ENCODE assay signal across 11 cellular contexts in the genomic region with DNA sequence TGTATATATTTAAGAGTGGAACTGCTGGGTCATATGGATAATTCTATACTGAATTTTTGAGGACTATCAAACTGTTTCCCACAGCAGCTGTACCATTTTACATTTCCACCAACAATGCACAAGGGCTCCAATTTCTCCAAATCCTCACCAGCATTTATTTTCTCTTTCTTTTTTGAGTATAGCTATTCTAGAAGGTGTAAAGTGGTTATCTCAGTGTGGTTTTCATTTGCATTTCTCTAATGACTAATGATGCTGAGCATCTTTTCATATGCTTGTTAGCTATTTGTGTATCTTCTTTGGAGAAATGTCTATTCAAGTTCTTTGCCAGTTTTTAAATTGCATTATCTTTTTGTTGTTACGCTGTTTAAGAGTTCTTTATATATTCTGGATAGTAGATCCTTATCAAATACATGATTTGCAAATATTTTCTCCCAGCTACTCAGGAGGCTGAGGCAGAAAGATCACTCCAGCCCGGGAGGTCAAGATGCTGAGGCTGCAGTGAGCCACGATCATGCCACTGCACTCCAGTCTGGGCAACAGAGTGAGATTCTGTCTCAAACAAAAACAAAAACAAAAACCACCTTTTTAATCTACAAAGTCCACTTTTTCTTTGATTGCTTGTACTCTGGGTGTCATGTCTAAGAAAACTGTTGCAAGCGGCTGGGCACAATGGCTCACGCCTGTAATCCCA.
DNase-seq lines count a peak whose midpoint lies in the region; ATAC-seq, FAIRE-seq and TF ChIP-seq lines count a peak whose summit lies in the region.
"Had no signal": no experiment of that assay in that cellular context is flagged by ENCODE, and none has a peak within 500 bp of the region (broad histone marks: within the 10 kb centered on the region; RNA-seq: fewer than 3 reads in every experiment).

No MANE protein-coding gene starts in this region.

- no peaks in the 10 kb centered on the region for H3K27me3 Mint-ChIP-seq in stimulated activated memory B cell treated with anti-CD40 and anti-IgM and Interleukin-4, amounts not matched to agents 10 μg/mL and 1 μg/mL and 100 μg/mL, for 72 hours
- H3K27me3 Mint-ChIP-seq: activated B cell treated with CpG ODN at 0.5 μM for 24 hours had no signal

- no peak overlapping the region for H3K9ac ChIP-seq in KMS-11
- H3K9ac ChIP-seq: BLaER1 had no signal

- no peak overlapping the region for H2AFZ ChIP-seq in KMS-11 (ENCODE audit: low read depth)

- H3K4me1 Mint-ChIP-seq in stimulated activated memory B cell treated with anti-CD40 and anti-IgM and Interleukin-4, amounts not matched to agents 10 μg/mL and 1 μg/mL and 100 μg/mL, for 72 hours, result peaks cover 15% of the 10 kb centered on the region

- H3K4me3 ChIP-seq in KMS-11 (IDR thresholded peaks at IDR 0.05; ENCODE audit: insufficient read depth, low read depth, low read length), result no peak overlapping the region
- H3K4me3 ChIP-seq: BLaER1 had no signal

- H3K4me2 ChIP-seq in KMS-11, result 0 out of 2 replicates have a peak overlapping the region, but pooled peaks have one; percentile 17
- H3K4me2 ChIP-seq: BLaER1 had no signal

- no peaks in the 10 kb centered on the region for H4K20me1 ChIP-seq in KMS-11 (ENCODE audit: insufficient read depth)
- H4K20me1 ChIP-seq: BLaER1 had no signal

- peaks cover 64% of the 10 kb centered on the region for H3K36me3 Mint-ChIP-seq in stimulated activated memory B cell treated with anti-CD40 and anti-IgM and Interleukin-4, amounts not matched to agents 10 μg/mL and 1 μg/mL and 100 μg/mL, for 72 hours

- peaks cover 21% of the 10 kb centered on the region; the same call in 1 of the 2 replicates for H3K79me2 ChIP-seq in KMS-11 (ENCODE audit: insufficient read depth, low read depth)

- peaks cover 49% of the 10 kb centered on the region for H3K4me1 ChIP-seq in KMS-11 (ENCODE audit: low read depth, poor library complexity, severe bottlenecking)
- H3K4me1 ChIP-seq: BLaER1 had no signal

- no peak overlapping the region for H3K27ac Mint-ChIP-seq in stimulated activated memory B cell treated with anti-CD40 and anti-IgM and Interleukin-4, amounts not matched to agents 10 μg/mL and 1 μg/mL and 100 μg/mL, for 72 hours
- H3K27ac Mint-ChIP-seq: activated B cell treated with CpG ODN at 0.5 μM for 24 hours had no signal

- DNase-seq in GM18507 (ENCODE audit: extremely low spot score, insufficient read length, low read depth) (no peak), C1 segment of cervical spinal cord (lab: John Stamatoyannopoulos, UW) (no peak), GM20000 (ENCODE audit: low spot score) (no peak), NCI-H2029 treated with DMSO at 0.1 percent for 48 hours (lab: John Stamatoyannopoulos, UW) (no peak)
- DNase-seq: activated B cell treated with CpG ODN at 0.5 μM for 24 hours, NCI-H1930 had no signal

- H3K36me3 ChIP-seq in KMS-11 (ENCODE audit: insufficient read depth), result peaks cover 4% of the 10 kb centered on the region

- FAIRE-seq in GM18507 (lab: Jason Lieb, UNC), result peak; percentile 78

- ATAC-seq in GM19397 (IDR thresholded peaks at IDR 0.05; ENCODE audit: unreplicated experiment), result peak; percentile 79
- ATAC-seq in HG02938 (IDR thresholded peaks at IDR 0.05; ENCODE audit: unreplicated experiment), result peak; percentile 93
- no peak for ATAC-seq in stimulated activated memory B cell treated with anti-CD40 and anti-IgM and Interleukin-4, amounts not matched to agents 10 μg/mL and 1 μg/mL and 100 μg/mL, for 72 hours

- no peak for TF ChIP-seq CTCF in KMS-11 (conservative IDR thresholded peaks at IDR 0.05; ENCODE audit: low read depth, low read length)
- TF ChIP-seq CTCF in GM20000 (IDR thresholded peaks at IDR 0.05; ENCODE audit: extremely low read depth, missing control alignments), result no peak

- H3K27ac ChIP-seq in KMS-11, result no peak overlapping the region
- H3K27ac ChIP-seq: BLaER1 had no signal

- no peaks in the 10 kb centered on the region for H3K27me3 ChIP-seq in KMS-11 (ENCODE audit: insufficient read depth, low read depth)
- H3K27me3 ChIP-seq: BLaER1 had no signal

- H3K4me3 Mint-ChIP-seq in stimulated activated memory B cell treated with anti-CD40 and anti-IgM and Interleukin-4, amounts not matched to agents 10 μg/mL and 1 μg/mL and 100 μg/mL, for 72 hours, result no peak overlapping the region
- H3K4me3 Mint-ChIP-seq: activated B cell treated with CpG ODN at 0.5 μM for 24 hours had no signal

- H3K9me3 Mint-ChIP-seq in stimulated activated memory B cell treated with anti-CD40 and anti-IgM and Interleukin-4, amounts not matched to agents 10 μg/mL and 1 μg/mL and 100 μg/mL, for 72 hours, result no peaks in the 10 kb centered on the region
- H3K9me3 Mint-ChIP-seq: activated B cell treated with CpG ODN at 0.5 μM for 24 hours had no signal
